ENCODE assay signal across 8 cellular contexts in genomic region chr17:9576521-9577401, GRCh38.
DNase-seq lines count a peak whose midpoint lies in the region; ATAC-seq lines count a peak whose summit lies in the region.

A gene with protein sequence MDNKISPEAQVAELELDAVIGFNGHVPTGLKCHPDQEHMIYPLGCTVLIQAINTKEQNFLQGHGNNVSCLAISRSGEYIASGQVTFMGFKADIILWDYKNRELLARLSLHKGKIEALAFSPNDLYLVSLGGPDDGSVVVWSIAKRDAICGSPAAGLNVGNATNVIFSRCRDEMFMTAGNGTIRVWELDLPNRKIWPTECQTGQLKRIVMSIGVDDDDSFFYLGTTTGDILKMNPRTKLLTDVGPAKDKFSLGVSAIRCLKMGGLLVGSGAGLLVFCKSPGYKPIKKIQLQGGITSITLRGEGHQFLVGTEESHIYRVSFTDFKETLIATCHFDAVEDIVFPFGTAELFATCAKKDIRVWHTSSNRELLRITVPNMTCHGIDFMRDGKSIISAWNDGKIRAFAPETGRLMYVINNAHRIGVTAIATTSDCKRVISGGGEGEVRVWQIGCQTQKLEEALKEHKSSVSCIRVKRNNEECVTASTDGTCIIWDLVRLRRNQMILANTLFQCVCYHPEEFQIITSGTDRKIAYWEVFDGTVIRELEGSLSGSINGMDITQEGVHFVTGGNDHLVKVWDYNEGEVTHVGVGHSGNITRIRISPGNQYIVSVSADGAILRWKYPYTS (plus strand): TSS chr17:9576642. CDS start chr17:9576696, 54 bp downstream.

- ATAC-seq in HG02642 (IDR thresholded peaks at IDR 0.05; ENCODE audit: poor library complexity, unreplicated experiment) (peak; percentile 65), HG03025 (IDR thresholded peaks at IDR 0.05; ENCODE audit: low FRiP score, unreplicated experiment) (no peak)

- DNase-seq in DMS114 treated with DMSO at 0.1 percent for 48 hours (lab: John Stamatoyannopoulos, UW; ENCODE audit: unreplicated experiment) (peak; percentile 80), NCI-H748 treated with DMSO at 0.1 percent for 48 hours (lab: John Stamatoyannopoulos, UW) (peak; percentile 78), medulla oblongata (ENCODE audit: extremely low spot score) (peak; percentile 83)
- DNase-seq in activated CD8-positive, alpha-beta memory T cell treated with anti-CD3 and anti-CD28 coated beads for 24 hours, result peak; percentile 89
- DNase-seq in effector CD8-positive, alpha-beta T cell (lab: John Stamatoyannopoulos, UW), result peak; percentile 51
- DNase-seq in stimulated activated CD4-positive, alpha-beta T cell treated with anti-CD3 and anti-CD28 coated beads, TNF-alpha, amount 100 ng/mL, for 4 hours (ENCODE audit: low read depth in 3 of 3), result peak; percentile 53 to 71 (median 69)
